8 cellular contexts compared by ENCODE assay signal in the genomic region with DNA sequence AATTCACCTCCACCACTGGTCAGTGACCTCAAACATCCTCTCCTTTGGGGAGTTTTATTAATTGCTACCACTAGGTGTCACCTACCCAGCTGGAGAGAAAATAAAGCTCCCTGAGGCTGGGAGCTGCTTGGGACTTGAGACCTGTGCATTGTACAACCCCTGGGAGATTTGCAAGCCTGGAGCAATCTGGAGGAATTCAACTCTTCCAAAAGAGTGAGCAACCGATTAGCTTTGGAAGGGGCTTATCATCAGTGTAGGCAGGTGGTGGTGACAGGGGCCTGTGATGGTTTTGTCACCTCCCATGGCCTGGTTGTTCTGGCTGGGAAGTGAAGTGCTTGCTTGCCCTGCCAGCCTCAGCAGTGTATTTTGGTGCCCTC. TPM values are rescaled to one million over a fixed set of nuclear protein-coding genes. Genes with fewer than 3 reads are reported as not detected.
A peak's percentile ranks its signal among the peaks of the same experiment; 100 is the strongest.
DNase-seq lines count a peak whose midpoint lies in the region; ATAC-seq and TF ChIP-seq lines count a peak whose summit lies in the region.

No MANE protein-coding gene starts in this region.

- intact Hi-C loops in activated naive CD4-positive, alpha-beta T cell treated with anti-CD3 and anti-CD28 coated beads for 36 hours (cut with micrococcal nuclease), result loop anchor here (1.0 kb wide), 1 partner anchor 309 kb away; no protein-coding TSS in a partner anchor
- intact Hi-C loops in tibial artery (cut with DNase I; ENCODE audit: low total_unique reads), result no loop called here

- peaks cover 0 to 46% (median 5%) of the 10 kb centered on the region in 4 donors for H3K4me1 ChIP-seq in tibial artery

- H3K4me3 Mint-ChIP-seq in activated naive CD4-positive, alpha-beta T cell treated with anti-CD3 and anti-CD28 coated beads for 36 hours, result no peak overlapping the region
- no peak overlapping the region for H3K4me3 Mint-ChIP-seq in activated CD8-positive, alpha-beta T cell treated with anti-CD3 and anti-CD28 coated beads, Interleukin-2, amount 10 ng/mL, durations not matched to agents 7 days and 5 days

- H3K27ac Mint-ChIP-seq in activated naive CD4-positive, alpha-beta T cell treated with anti-CD3 and anti-CD28 coated beads for 36 hours, result no peak overlapping the region
- H3K27ac Mint-ChIP-seq in activated CD8-positive, alpha-beta T cell treated with anti-CD3 and anti-CD28 coated beads, Interleukin-2, amount 10 ng/mL, durations not matched to agents 7 days and 5 days, result no peak overlapping the region

- H3K9me3 ChIP-seq in tibial artery, result no peaks in the 10 kb centered on the region

- no peaks in the 10 kb centered on the region for H3K27me3 ChIP-seq in tibial artery

- TF ChIP-seq CTCF in tibial artery (IDR thresholded peaks at IDR 0.05), result peak; percentile 43 to 60

- H3K4me1 Mint-ChIP-seq in activated naive CD4-positive, alpha-beta T cell treated with anti-CD3 and anti-CD28 coated beads for 36 hours (ENCODE audit: low read depth), result no peaks in the 10 kb centered on the region
- H3K4me1 Mint-ChIP-seq in activated CD8-positive, alpha-beta T cell treated with anti-CD3 and anti-CD28 coated beads, Interleukin-2, amount 10 ng/mL, durations not matched to agents 7 days and 5 days (ENCODE audit: low read depth), result no peaks in the 10 kb centered on the region

- DNase-seq in activated naive CD4-positive, alpha-beta T cell treated with anti-CD3 and anti-CD28 coated beads for 36 hours, result peak; percentile 14
- DNase-seq in activated naive CD4-positive, alpha-beta T cell treated with anti-CD3 and anti-CD28 coated beads, Interleukin-2, amount 50 U/mL, for 16 hours, result no peak
- DNase-seq in Kasumi-1 (lab: John Stamatoyannopoulos, UW) (peak; percentile 31 to 45), hepatic stellate cell (ENCODE audit: low spot score) (peak; percentile 54), tibial artery (no peak)
- DNase-seq in activated CD8-positive, alpha-beta T cell treated with anti-CD3 and anti-CD28 coated beads, Interleukin-2, amount 10 ng/mL, durations not matched to agents 7 days and 5 days, result peak; percentile 22

- no peaks in the 10 kb centered on the region for H3K27me3 Mint-ChIP-seq in activated naive CD4-positive, alpha-beta T cell treated with anti-CD3 and anti-CD28 coated beads for 36 hours (ENCODE audit: low read depth)
- H3K27me3 Mint-ChIP-seq in activated CD8-positive, alpha-beta T cell treated with anti-CD3 and anti-CD28 coated beads, Interleukin-2, amount 10 ng/mL, durations not matched to agents 7 days and 5 days (ENCODE audit: low read depth), result peaks cover 3% of the 10 kb centered on the region

- no peaks in the 10 kb centered on the region for H3K9me3 Mint-ChIP-seq in activated naive CD4-positive, alpha-beta T cell treated with anti-CD3 and anti-CD28 coated beads for 36 hours
- no peaks in the 10 kb centered on the region for H3K9me3 Mint-ChIP-seq in activated CD8-positive, alpha-beta T cell treated with anti-CD3 and anti-CD28 coated beads, Interleukin-2, amount 10 ng/mL, durations not matched to agents 7 days and 5 days (ENCODE audit: insufficient read depth)

- CTCF ChIA-PET in activated naive CD4-positive, alpha-beta T cell treated with anti-CD3 and anti-CD28 coated beads for 36 hours (lab: Charles Lee), result interaction anchor here (0.7 to 1.6 kb wide), 4 partner anchors 9 to 246 kb away, joined by 3 to 10 read pairs (median 3); no protein-coding TSS in a partner anchor
- CTCF ChIA-PET in activated CD8-positive, alpha-beta T cell treated with anti-CD3 and anti-CD28 coated beads, Interleukin-2, amount 10 ng/mL, durations not matched to agents 7 days and 5 days (lab: Charles Lee), result interaction anchor here (0.6 to 1.6 kb wide), 6 partner anchors 9 to 92 kb away, joined by 3 to 7 read pairs (median 4); no protein-coding TSS in a partner anchor

- no peak overlapping the region for H3K4me3 ChIP-seq in tibial artery

- no peaks in the 10 kb centered on the region for H3K36me3 Mint-ChIP-seq in activated naive CD4-positive, alpha-beta T cell treated with anti-CD3 and anti-CD28 coated beads for 36 hours (ENCODE audit: low read depth)
- no peaks in the 10 kb centered on the region for H3K36me3 Mint-ChIP-seq in activated CD8-positive, alpha-beta T cell treated with anti-CD3 and anti-CD28 coated beads, Interleukin-2, amount 10 ng/mL, durations not matched to agents 7 days and 5 days (ENCODE audit: low read depth)

- POLR2A ChIA-PET in activated CD8-positive, alpha-beta T cell treated with anti-CD3 and anti-CD28 coated beads, Interleukin-2, amount 10 ng/mL, durations not matched to agents 7 days and 5 days (lab: Charles Lee), result no interaction called here

- no peak overlapping the region for H3K27ac ChIP-seq in tibial artery

- H3K36me3 ChIP-seq in tibial artery, result no peaks in the 10 kb centered on the region

- ATAC-seq in GM21825 (IDR thresholded peaks at IDR 0.05; ENCODE audit: unreplicated experiment) (peak; percentile 80), HG02970 (IDR thresholded peaks at IDR 0.05; ENCODE audit: low FRiP score, unreplicated experiment) (no peak)
- ATAC-seq in activated CD8-positive, alpha-beta T cell treated with anti-CD3 and anti-CD28 coated beads, Interleukin-2, amount 10 ng/mL, durations not matched to agents 7 days and 5 days, result no peak

RNA-seq across cellular contexts. Expression of gene FRY, which starts 30.2 kb away (rescaled TPM):
- total RNA-seq in activated naive CD4-positive, alpha-beta T cell treated with anti-CD3 and anti-CD28 coated beads for 36 hours, result 1 to 10 TPM; 7.3 to 7.8 TPM
- 1 to 10 TPM in 1 of 2 experiments, under 1 TPM in 1; 0.47 to 1.4 TPM for total RNA-seq in activated CD8-positive, alpha-beta T cell treated with anti-CD3 and anti-CD28 coated beads, Interleukin-2, amount 10 ng/mL, durations not matched to agents 7 days and 5 days

Comparison
In these comparisons a context has a peak if more than half of its experiments do, and no peak if none do; other contexts are left out.
1. DNase-seq: peak in activated naive CD4-positive, alpha-beta T cell treated with anti-CD3 and anti-CD28 coated beads for 36 hours (single experiment), Kasumi-1 (2 of 2), activated CD8-positive, alpha-beta T cell treated with anti-CD3 and anti-CD28 coated beads, Interleukin-2, amount 10 ng/mL, durations not matched to agents 7 days and 5 days (single experiment) and hepatic stellate cell (single experiment); none in activated naive CD4-positive, alpha-beta T cell treated with anti-CD3 and anti-CD28 coated beads, Interleukin-2, amount 50 U/mL, for 16 hours (single experiment) and tibial artery (0 of 2).